ENCODE assay signal across 25 cellular contexts in genomic region chr3:124765197-124765596, GRCh38.
"Had no signal": no experiment of that assay in that cellular context is flagged by ENCODE, and none has a peak within 500 bp of the region (broad histone marks: within the 10 kb centered on the region; RNA-seq: fewer than 3 reads in every experiment).

No MANE protein-coding gene starts in this region.

- ATAC-seq: activated CD8-positive, alpha-beta T cell treated with anti-CD3 and anti-CD28 coated beads, Interleukin-2, amount 10 ng/mL, durations not matched to agents 7 days and 5 days; left lung; natural killer cell; pancreas; psoas muscle; SK-N-SH treated with all-trans-retinoic acid at 6 μM for 48 hours; stimulated activated effector memory CD8-positive, alpha-beta T cell treated with anti-CD3 and anti-CD28 coated beads, Interleukin-12 subunit alpha, Interleukin-12 subunit beta, amount 100 ng/mL, for 72 hours; T-cell had no signal

- H3K27ac Mint-ChIP-seq: activated CD8-positive, alpha-beta T cell treated with anti-CD3 and anti-CD28 coated beads, Interleukin-2, amount 10 ng/mL, durations not matched to agents 7 days and 5 days; activated T-helper 1 cell treated with anti-CD3 and anti-CD28 coated beads, Interleukin-12 subunit alpha, Interleukin-12 subunit beta, Interleukin-2, Interleukin-4 antibody, amounts not matched to agents 30 ng/mL and 10 ng/mL and 1 ng/mL, durations not matched to agents 14 hours and 24 hours and 36 hours; mesothelial cell of epicardium; natural killer cell; stimulated activated effector memory CD8-positive, alpha-beta T cell treated with anti-CD3 and anti-CD28 coated beads, Interleukin-12 subunit alpha, Interleukin-12 subunit beta, amount 100 ng/mL, for 72 hours; T-cell had no signal

- H3K36me3 ChIP-seq: neutrophil had no signal

- H3K27me3 ChIP-seq: left lung, pancreas, right atrium auricular region, stomach, testis had no signal

- H3K36me3 Mint-ChIP-seq: natural killer cell; stimulated activated effector memory CD8-positive, alpha-beta T cell treated with anti-CD3 and anti-CD28 coated beads, Interleukin-12 subunit alpha, Interleukin-12 subunit beta, amount 100 ng/mL, for 72 hours; T-cell had no signal

- H3K4me3 ChIP-seq: coronary artery, left lung, pancreas, psoas muscle, right atrium auricular region, stomach, testis had no signal

- H3K9me3 ChIP-seq: left lung, neutrophil, pancreas, psoas muscle, right atrium auricular region, stomach, testis had no signal

- DNase-seq: activated CD4-positive, alpha-beta T cell treated with anti-CD3 and anti-CD28 coated beads for 1 hour; activated CD4-positive, alpha-beta T cell treated with anti-CD3 and anti-CD28 coated beads, Interleukin-2, amount 50 U/mL, for 1 hour; activated CD8-positive, alpha-beta T cell treated with anti-CD3 and anti-CD28 coated beads, Interleukin-2, amount 10 ng/mL, durations not matched to agents 7 days and 5 days; activated gamma-delta T cell; activated naive CD4-positive, alpha-beta T cell treated with anti-CD3 and anti-CD28 coated beads, Interleukin-2, amount 50 U/mL, for 16 hours; foreskin fibroblast; kidney; left lung; natural killer cell; pancreas; psoas muscle; stimulated activated CD4-positive, alpha-beta T cell treated with anti-CD3 and anti-CD28 coated beads, Interleukin-2, amount 100 ng/mL, for 24 hours; stomach; T-cell had no signal

- H3K4me3 Mint-ChIP-seq: activated CD8-positive, alpha-beta T cell treated with anti-CD3 and anti-CD28 coated beads, Interleukin-2, amount 10 ng/mL, durations not matched to agents 7 days and 5 days; activated T-helper 1 cell treated with anti-CD3 and anti-CD28 coated beads, Interleukin-12 subunit alpha, Interleukin-12 subunit beta, Interleukin-2, Interleukin-4 antibody, amounts not matched to agents 30 ng/mL and 10 ng/mL and 1 ng/mL, durations not matched to agents 14 hours and 24 hours and 36 hours; brain; central memory CD8-positive, alpha-beta T cell; mesothelial cell of epicardium; natural killer cell; stimulated activated effector memory CD8-positive, alpha-beta T cell treated with anti-CD3 and anti-CD28 coated beads, Interleukin-12 subunit alpha, Interleukin-12 subunit beta, amount 100 ng/mL, for 72 hours; T-cell had no signal

- H3K9me3 Mint-ChIP-seq: activated T-helper 1 cell treated with anti-CD3 and anti-CD28 coated beads, Interleukin-12 subunit alpha, Interleukin-12 subunit beta, Interleukin-2, Interleukin-4 antibody, amounts not matched to agents 30 ng/mL and 10 ng/mL and 1 ng/mL, durations not matched to agents 14 hours and 24 hours and 36 hours; brain; central memory CD8-positive, alpha-beta T cell; mesothelial cell of epicardium; natural killer cell; stimulated activated effector memory CD8-positive, alpha-beta T cell treated with anti-CD3 and anti-CD28 coated beads, Interleukin-12 subunit alpha, Interleukin-12 subunit beta, amount 100 ng/mL, for 72 hours; T-cell had no signal

- H3K27ac ChIP-seq: epithelial cell of prostate, left lung, neutrophil, pancreas, psoas muscle, right atrium auricular region, stomach, testis had no signal
